ENCODE assay signal across 15 cellular contexts in genomic region chrX:47646636-47647035, GRCh38. TPM values are rescaled to one million over a fixed set of nuclear protein-coding genes. Genes with fewer than 3 reads are reported as not detected.
DNase-seq lines count a peak whose midpoint lies in the region; ATAC-seq, FAIRE-seq and TF ChIP-seq lines count a peak whose summit lies in the region.
"Had no signal": no experiment of that assay in that cellular context is flagged by ENCODE, and none has a peak within 500 bp of the region (broad histone marks: within the 10 kb centered on the region; RNA-seq: fewer than 3 reads in every experiment).

No MANE protein-coding gene starts in this region.

- CTCF ChIA-PET in activated CD8-positive, alpha-beta T cell treated with anti-CD3 and anti-CD28 coated beads for 36 hours (lab: Charles Lee): no interaction called here
- CTCF ChIA-PET in activated CD8-positive, alpha-beta T cell treated with anti-CD3 and anti-CD28 coated beads, Interleukin-2, amount 10 ng/mL, durations not matched to agents 7 days and 5 days (lab: Charles Lee): no interaction called here

- TF ChIP-seq CTCF in activated CD8-positive, alpha-beta T cell treated with anti-CD3 and anti-CD28 coated beads for 36 hours (IDR thresholded peaks at IDR 0.05): no peak
- TF ChIP-seq CTCF in kidney (IDR thresholded peaks at IDR 0.05; ENCODE audit: borderline replicate concordance, extremely low read depth, insufficient read depth): no peak

- H3K36me3 Mint-ChIP-seq in activated CD8-positive, alpha-beta T cell treated with anti-CD3 and anti-CD28 coated beads for 36 hours (ENCODE audit: low read depth): peaks cover 39% of the 10 kb centered on the region
- H3K36me3 Mint-ChIP-seq in activated CD8-positive, alpha-beta T cell treated with anti-CD3 and anti-CD28 coated beads, Interleukin-2, amount 10 ng/mL, durations not matched to agents 7 days and 5 days (ENCODE audit: low read depth): peaks cover 40% of the 10 kb centered on the region
- H3K36me3 Mint-ChIP-seq in activated naive CD8-positive, alpha-beta T cell treated with anti-CD3 and anti-CD28 coated beads, Interleukin-2, amount 50 U/mL, for 24 hours (ENCODE audit: low read depth): peaks cover 29% of the 10 kb centered on the region
- H3K36me3 Mint-ChIP-seq in stimulated activated effector memory CD8-positive, alpha-beta T cell treated with anti-CD3 and anti-CD28 coated beads, Interleukin-12 subunit alpha, Interleukin-12 subunit beta, amount 100 ng/mL, for 72 hours: peaks cover 77% of the 10 kb centered on the region

- DNase-seq in activated CD8-positive, alpha-beta T cell treated with anti-CD3 and anti-CD28 coated beads for 36 hours: no peak
- DNase-seq in activated CD8-positive, alpha-beta T cell treated with anti-CD3 and anti-CD28 coated beads, Interleukin-2, amount 10 ng/mL, durations not matched to agents 7 days and 5 days: no peak
- DNase-seq in GM12892 (ENCODE audit: insufficient read length): no peak
- no peak for DNase-seq in activated naive CD8-positive, alpha-beta T cell treated with anti-CD3 and anti-CD28 coated beads, Interleukin-2, amount 50 U/mL, for 24 hours
- DNase-seq in stimulated activated effector memory CD8-positive, alpha-beta T cell treated with anti-CD3 and anti-CD28 coated beads, Interleukin-12 subunit alpha, Interleukin-12 subunit beta, amount 100 ng/mL, for 72 hours (ENCODE audit: low spot score in 2 of 2): no peak
- DNase-seq in kidney: no peak
- DNase-seq in aorta: no peak
- DNase-seq: DMS79 treated with DMSO at 0.1 percent for 48 hours, NCI-H1436 treated with DMSO at 0.1 percent for 48 hours, NCI-H2081 treated with DMSO at 0.1 percent for 48 hours, NCI-H524 had no signal

- POLR2A ChIA-PET in activated CD8-positive, alpha-beta T cell treated with anti-CD3 and anti-CD28 coated beads for 36 hours (lab: Charles Lee): no interaction called here
- POLR2A ChIA-PET in activated CD8-positive, alpha-beta T cell treated with anti-CD3 and anti-CD28 coated beads, Interleukin-2, amount 10 ng/mL, durations not matched to agents 7 days and 5 days (lab: Charles Lee): no interaction called here

- no peaks in the 10 kb centered on the region for H3K27me3 ChIP-seq in aorta (ENCODE audit: control insufficient read depth in 1 of 2, insufficient read depth in 2 of 2, low read length in 1 of 2)

- H3K9me3 ChIP-seq in kidney (ENCODE audit: control insufficient read depth in 1 of 2, low read length in 2 of 2): no peaks in the 10 kb centered on the region
- no peaks in the 10 kb centered on the region for H3K9me3 ChIP-seq in aorta (ENCODE audit: control insufficient read depth, low read length)
- H3K9me3 ChIP-seq: HAP-1 had no signal

- H3K27ac ChIP-seq in kidney (ENCODE audit: low read depth in 2 of 2, low read length in 2 of 2): no peak overlapping the region
- H3K27ac ChIP-seq in aorta (ENCODE audit: low read depth in 1 of 2, low read length in 2 of 2): no peak overlapping the region

- no peaks in the 10 kb centered on the region for H3K27me3 Mint-ChIP-seq in activated CD8-positive, alpha-beta T cell treated with anti-CD3 and anti-CD28 coated beads for 36 hours
- H3K27me3 Mint-ChIP-seq in activated CD8-positive, alpha-beta T cell treated with anti-CD3 and anti-CD28 coated beads, Interleukin-2, amount 10 ng/mL, durations not matched to agents 7 days and 5 days (ENCODE audit: low read depth): no peaks in the 10 kb centered on the region
- no peaks in the 10 kb centered on the region for H3K27me3 Mint-ChIP-seq in activated naive CD8-positive, alpha-beta T cell treated with anti-CD3 and anti-CD28 coated beads, Interleukin-2, amount 50 U/mL, for 24 hours

- no peaks in the 10 kb centered on the region for H3K9me3 Mint-ChIP-seq in activated CD8-positive, alpha-beta T cell treated with anti-CD3 and anti-CD28 coated beads for 36 hours
- H3K9me3 Mint-ChIP-seq in activated CD8-positive, alpha-beta T cell treated with anti-CD3 and anti-CD28 coated beads, Interleukin-2, amount 10 ng/mL, durations not matched to agents 7 days and 5 days (ENCODE audit: insufficient read depth): no peaks in the 10 kb centered on the region
- no peaks in the 10 kb centered on the region for H3K9me3 Mint-ChIP-seq in activated naive CD8-positive, alpha-beta T cell treated with anti-CD3 and anti-CD28 coated beads, Interleukin-2, amount 50 U/mL, for 24 hours
- no peaks in the 10 kb centered on the region for H3K9me3 Mint-ChIP-seq in stimulated activated effector memory CD8-positive, alpha-beta T cell treated with anti-CD3 and anti-CD28 coated beads, Interleukin-12 subunit alpha, Interleukin-12 subunit beta, amount 100 ng/mL, for 72 hours

- no peak overlapping the region for H3K9ac ChIP-seq in kidney (ENCODE audit: low read length in 2 of 2)

- no peak overlapping the region for H3K4me3 Mint-ChIP-seq in activated CD8-positive, alpha-beta T cell treated with anti-CD3 and anti-CD28 coated beads for 36 hours
- H3K4me3 Mint-ChIP-seq in activated CD8-positive, alpha-beta T cell treated with anti-CD3 and anti-CD28 coated beads, Interleukin-2, amount 10 ng/mL, durations not matched to agents 7 days and 5 days: no peak overlapping the region
- no peak overlapping the region for H3K4me3 Mint-ChIP-seq in activated naive CD8-positive, alpha-beta T cell treated with anti-CD3 and anti-CD28 coated beads, Interleukin-2, amount 50 U/mL, for 24 hours
- no peak overlapping the region for H3K4me3 Mint-ChIP-seq in stimulated activated effector memory CD8-positive, alpha-beta T cell treated with anti-CD3 and anti-CD28 coated beads, Interleukin-12 subunit alpha, Interleukin-12 subunit beta, amount 100 ng/mL, for 72 hours
- H3K4me3 Mint-ChIP-seq: CD14-positive monocyte had no signal

- H3K4me1 ChIP-seq in kidney (ENCODE audit: control insufficient read depth in 1 of 2, insufficient read depth in 1 of 2, low read depth in 1 of 2, low read length in 2 of 2): peaks cover 4 to 11% of the 10 kb centered on the region in 2 donors
- H3K4me1 ChIP-seq in aorta (ENCODE audit: control insufficient read depth in 1 of 2, insufficient read depth in 2 of 2, low read length in 2 of 2): no peaks in the 10 kb centered on the region

- FAIRE-seq in GM12892 (lab: Jason Lieb, UNC): no peak
- no peak for FAIRE-seq in kidney (lab: Jason Lieb, UNC)
- FAIRE-seq: GM19239 had no signal

- 70 to 81% methylated on average over 6 of the region's 6 CpGs for WGBS in aorta, 2 donors

- intact Hi-C loops in activated CD8-positive, alpha-beta T cell treated with anti-CD3 and anti-CD28 coated beads for 36 hours (cut with micrococcal nuclease): no loop called here
- intact Hi-C loops in kidney (cut with DNase I) (no loop called here), aorta (cut with DNase I) (loop anchor here in 1 of 2 donors (10.0 kb wide), 1 partner anchor 62 kb away; the partner anchor contains the start of gene TIMP1)

- ATAC-seq in activated CD8-positive, alpha-beta T cell treated with anti-CD3 and anti-CD28 coated beads for 36 hours: no peak
- ATAC-seq in activated CD8-positive, alpha-beta T cell treated with anti-CD3 and anti-CD28 coated beads, Interleukin-2, amount 10 ng/mL, durations not matched to agents 7 days and 5 days: no peak
- ATAC-seq in activated naive CD8-positive, alpha-beta T cell treated with anti-CD3 and anti-CD28 coated beads, Interleukin-2, amount 50 U/mL, for 24 hours: no peak
- ATAC-seq in stimulated activated effector memory CD8-positive, alpha-beta T cell treated with anti-CD3 and anti-CD28 coated beads, Interleukin-12 subunit alpha, Interleukin-12 subunit beta, amount 100 ng/mL, for 72 hours: no peak
- no peak for ATAC-seq in aorta (ENCODE audit: low FRiP score)

- peak overlapping the region; percentile 53 for H3K27ac Mint-ChIP-seq in activated CD8-positive, alpha-beta T cell treated with anti-CD3 and anti-CD28 coated beads for 36 hours
- no peak overlapping the region for H3K27ac Mint-ChIP-seq in activated CD8-positive, alpha-beta T cell treated with anti-CD3 and anti-CD28 coated beads, Interleukin-2, amount 10 ng/mL, durations not matched to agents 7 days and 5 days
- H3K27ac Mint-ChIP-seq in activated naive CD8-positive, alpha-beta T cell treated with anti-CD3 and anti-CD28 coated beads, Interleukin-2, amount 50 U/mL, for 24 hours: peak overlapping the region; percentile 22
- H3K27ac Mint-ChIP-seq in stimulated activated effector memory CD8-positive, alpha-beta T cell treated with anti-CD3 and anti-CD28 coated beads, Interleukin-12 subunit alpha, Interleukin-12 subunit beta, amount 100 ng/mL, for 72 hours: peak overlapping the region; percentile 69

- H3K4me3 ChIP-seq in kidney (ENCODE audit: low read length in 2 of 2) (no peak overlapping the region), aorta (ENCODE audit: low read length in 2 of 2) (no peak overlapping the region)
- H3K4me3 ChIP-seq: HAP-1 had no signal

- peaks cover 47% of the 10 kb centered on the region for H3K4me1 Mint-ChIP-seq in activated CD8-positive, alpha-beta T cell treated with anti-CD3 and anti-CD28 coated beads for 36 hours (ENCODE audit: low read depth)
- H3K4me1 Mint-ChIP-seq in activated CD8-positive, alpha-beta T cell treated with anti-CD3 and anti-CD28 coated beads, Interleukin-2, amount 10 ng/mL, durations not matched to agents 7 days and 5 days (ENCODE audit: low read depth): peaks cover 53% of the 10 kb centered on the region
- H3K4me1 Mint-ChIP-seq in activated naive CD8-positive, alpha-beta T cell treated with anti-CD3 and anti-CD28 coated beads, Interleukin-2, amount 50 U/mL, for 24 hours: peaks cover 52% of the 10 kb centered on the region
- peaks cover 62% of the 10 kb centered on the region for H3K4me1 Mint-ChIP-seq in stimulated activated effector memory CD8-positive, alpha-beta T cell treated with anti-CD3 and anti-CD28 coated beads, Interleukin-12 subunit alpha, Interleukin-12 subunit beta, amount 100 ng/mL, for 72 hours

- TF ChIP-seq POLR2A in GM12892 (IDR thresholded peaks at IDR 0.05; ENCODE audit: low read depth, low read length): 0 out of 2 replicates have a peak, but pooled peaks have one; percentile 18

- H3K36me3 ChIP-seq in kidney (ENCODE audit: control insufficient read depth in 1 of 2, insufficient read depth in 2 of 2, low read length in 2 of 2) (no peaks in the 10 kb centered on the region), aorta (ENCODE audit: control insufficient read depth in 1 of 2, insufficient read depth in 2 of 2, low read length in 1 of 2) (no peaks in the 10 kb centered on the region)

RNA-seq across cellular contexts. Expression of gene ELK1, which starts 3.7 kb away (rescaled TPM):
- 10 to 100 TPM; 67.6 to 73.2 TPM for total RNA-seq in activated CD8-positive, alpha-beta T cell treated with anti-CD3 and anti-CD28 coated beads for 36 hours
- total RNA-seq in activated CD8-positive, alpha-beta T cell treated with anti-CD3 and anti-CD28 coated beads, Interleukin-2, amount 10 ng/mL, durations not matched to agents 7 days and 5 days: 10 to 100 TPM; 56.9 to 58.7 TPM
- 27.5 TPM for polyA plus RNA-seq in GM12892 (2012; ENCODE audit: missing spikeins)
- 26.9 TPM for total RNA-seq in kidney
- polyA plus RNA-seq in kidney (ENCODE audit: insufficient read depth, low read depth, low replicate concordance): 10.5 TPM
- 10 to 100 TPM; 27.2 to 39.2 TPM for total RNA-seq in aorta
- 10 to 100 TPM; 17.4 to 23.6 TPM for polyA plus RNA-seq in aorta

RNA-seq across cellular contexts. Expression of gene UXT, which starts 12.3 kb away (rescaled TPM):
- 100 to 1,000 TPM; 187 to 192 TPM for total RNA-seq in activated CD8-positive, alpha-beta T cell treated with anti-CD3 and anti-CD28 coated beads for 36 hours
- total RNA-seq in activated CD8-positive, alpha-beta T cell treated with anti-CD3 and anti-CD28 coated beads, Interleukin-2, amount 10 ng/mL, durations not matched to agents 7 days and 5 days: 100 to 1,000 TPM; 148 to 156 TPM
- polyA plus RNA-seq in GM12892 (2012; ENCODE audit: missing spikeins): 300 TPM
- total RNA-seq in kidney: 88.0 TPM
- 210 TPM for polyA plus RNA-seq in kidney (ENCODE audit: insufficient read depth, low read depth, low replicate concordance)
- total RNA-seq in aorta: 10 to 100 TPM; 74.9 to 75.0 TPM
- polyA plus RNA-seq in aorta: 100 to 1,000 TPM; 190 to 316 TPM

RNA-seq across cellular contexts. Expression of gene CFP, which starts 16.9 kb away (rescaled TPM):
- total RNA-seq in activated CD8-positive, alpha-beta T cell treated with anti-CD3 and anti-CD28 coated beads for 36 hours: 1 to 10 TPM; 1.6 to 2.1 TPM
- 10 to 100 TPM; 11.5 to 13.1 TPM for total RNA-seq in activated CD8-positive, alpha-beta T cell treated with anti-CD3 and anti-CD28 coated beads, Interleukin-2, amount 10 ng/mL, durations not matched to agents 7 days and 5 days
- polyA plus RNA-seq in GM12892 (2012; ENCODE audit: missing spikeins): 6.9 TPM
- 8.3 TPM for total RNA-seq in kidney
- 2.1 TPM for polyA plus RNA-seq in kidney (ENCODE audit: insufficient read depth, low read depth, low replicate concordance)
- total RNA-seq in aorta: 1 to 10 TPM; 5.2 to 6.0 TPM
- polyA plus RNA-seq in aorta: 1 to 10 TPM; 3.1 to 3.7 TPM

RNA-seq across cellular contexts. Expression of gene SYN1, which starts 27.0 kb away (rescaled TPM):
- under 1 TPM; 0.67 to 0.74 TPM for total RNA-seq in activated CD8-positive, alpha-beta T cell treated with anti-CD3 and anti-CD28 coated beads for 36 hours
- under 1 TPM; 0.57 to 0.58 TPM for total RNA-seq in activated CD8-positive, alpha-beta T cell treated with anti-CD3 and anti-CD28 coated beads, Interleukin-2, amount 10 ng/mL, durations not matched to agents 7 days and 5 days
- polyA plus RNA-seq in GM12892 (2012; ENCODE audit: missing spikeins): 1.4 TPM
- total RNA-seq in kidney (0.85 TPM), aorta (1 to 10 TPM; 1.5 TPM)
- polyA plus RNA-seq in kidney (ENCODE audit: insufficient read depth, low read depth, low replicate concordance) (0.88 TPM), aorta (1 to 10 TPM in 1 of 2 donors, under 1 TPM in 1; 0.90 to 1.9 TPM)
- total RNA-seq: HT1080 had no signal
